Comparison of ENCODE assay signal across 17 cellular contexts in the genomic region with DNA sequence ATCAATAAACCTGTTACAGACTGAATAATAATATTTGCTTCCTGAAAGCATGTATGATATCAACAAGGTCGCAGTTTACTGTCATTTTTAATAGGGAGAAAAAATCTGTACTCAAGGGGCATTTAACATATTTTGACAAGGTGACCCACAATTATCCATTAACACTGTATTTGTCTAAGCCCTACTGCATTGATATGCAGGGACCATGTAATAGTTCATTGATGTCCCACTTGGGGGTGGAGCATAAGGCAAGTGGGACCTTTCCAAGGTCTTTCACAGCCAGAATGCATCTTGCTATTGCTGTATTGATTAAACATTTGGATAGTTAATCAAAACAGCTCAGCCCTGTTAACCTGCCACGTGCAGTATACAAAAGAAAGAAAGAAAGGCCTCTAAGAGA.
DNase-seq lines count a peak whose midpoint lies in the region; ATAC-seq and TF ChIP-seq lines count a peak whose summit lies in the region.
"Had no signal": no experiment of that assay in that cellular context is flagged by ENCODE, and none has a peak within 500 bp of the region (broad histone marks: within the 10 kb centered on the region; RNA-seq: fewer than 3 reads in every experiment).

No MANE protein-coding gene starts in this region.

- WGBS in heart right ventricle, 2 donors, result 63 to 64% methylated on average over 2 of the region's 2 CpGs

- no peak for ATAC-seq in heart right ventricle

- no peaks in the 10 kb centered on the region for H3K27me3 Mint-ChIP-seq in brain
- H3K27me3 Mint-ChIP-seq in activated CD4-positive, alpha-beta T cell treated with anti-CD3 and anti-CD28 coated beads, Interleukin-2, amount 10 ng/mL, durations not matched to agents 24 days and 14 days, result no peaks in the 10 kb centered on the region
- H3K27me3 Mint-ChIP-seq: CD4-positive, CD25-positive, alpha-beta regulatory T cell; stimulated activated naive CD8-positive, alpha-beta T cell treated with anti-CD3 and anti-CD28 coated beads, Interleukin-15, Interleukin-2, amounts not matched to agents 100 ng/mL and 50 ng/mL, for 24 hours had no signal

- peaks cover 19% of the 10 kb centered on the region for H3K4me1 Mint-ChIP-seq in brain
- H3K4me1 Mint-ChIP-seq in activated CD4-positive, alpha-beta T cell treated with anti-CD3 and anti-CD28 coated beads, Interleukin-2, amount 10 ng/mL, durations not matched to agents 24 days and 14 days, result no peaks in the 10 kb centered on the region
- H3K4me1 Mint-ChIP-seq: CD4-positive, CD25-positive, alpha-beta regulatory T cell; naive B cell had no signal

- intact Hi-C loops in heart right ventricle (cut with DNase I) (no loop called here), cardiac septum (cut with DNase I) (loop anchor here (10.0 kb wide), 1 partner anchor 164 kb away; no protein-coding TSS in a partner anchor)
- intact Hi-C loops in activated CD4-positive, alpha-beta T cell treated with anti-CD3 and anti-CD28 coated beads, Interleukin-2, amount 10 ng/mL, durations not matched to agents 24 days and 14 days (cut with micrococcal nuclease), result no loop called here

- peak overlapping the region; percentile 74 to 96 (median 77) for H3K27ac Mint-ChIP-seq in brain
- no peak overlapping the region for H3K27ac Mint-ChIP-seq in activated CD4-positive, alpha-beta T cell treated with anti-CD3 and anti-CD28 coated beads, Interleukin-2, amount 10 ng/mL, durations not matched to agents 24 days and 14 days
- H3K27ac Mint-ChIP-seq: CD4-positive, CD25-positive, alpha-beta regulatory T cell; naive B cell; stimulated activated naive CD8-positive, alpha-beta T cell treated with anti-CD3 and anti-CD28 coated beads, Interleukin-15, Interleukin-2, amounts not matched to agents 100 ng/mL and 50 ng/mL, for 24 hours had no signal

- H3K4me1 ChIP-seq in heart right ventricle, result peaks cover 0 to 14% (median 10%) of the 10 kb centered on the region in 9 donors
- H3K4me1 ChIP-seq: colonic mucosa, HAP-1 had no signal

- H3K36me3 Mint-ChIP-seq in brain, result no peaks in the 10 kb centered on the region
- H3K36me3 Mint-ChIP-seq in activated CD4-positive, alpha-beta T cell treated with anti-CD3 and anti-CD28 coated beads, Interleukin-2, amount 10 ng/mL, durations not matched to agents 24 days and 14 days (ENCODE audit: low read depth), result no peaks in the 10 kb centered on the region
- H3K36me3 Mint-ChIP-seq: CD4-positive, CD25-positive, alpha-beta regulatory T cell; naive B cell had no signal

- no peaks in the 10 kb centered on the region for H3K9me3 ChIP-seq in heart right ventricle
- H3K9me3 ChIP-seq: colonic mucosa, gastroesophageal sphincter, HAP-1 had no signal

- no peak overlapping the region for H3K4me3 ChIP-seq in heart right ventricle
- H3K4me3 ChIP-seq: colonic mucosa, gastroesophageal sphincter, HAP-1 had no signal

- peak overlapping the region in 6 of 10 donors; percentile 0 to 48 (median 36) for H3K27ac ChIP-seq in heart right ventricle
- H3K27ac ChIP-seq: colonic mucosa had no signal

- TF ChIP-seq CTCF in heart right ventricle (IDR thresholded peaks at IDR 0.05) (no peak), brain (conservative IDR thresholded peaks at IDR 0.05) (no peak)

- peak overlapping the region in 1 of 5 experiments; percentile 76 for H3K4me3 Mint-ChIP-seq in brain
- H3K4me3 Mint-ChIP-seq in activated CD4-positive, alpha-beta T cell treated with anti-CD3 and anti-CD28 coated beads, Interleukin-2, amount 10 ng/mL, durations not matched to agents 24 days and 14 days, result no peak overlapping the region
- H3K4me3 Mint-ChIP-seq: CD4-positive, CD25-positive, alpha-beta regulatory T cell; naive B cell; stimulated activated naive CD8-positive, alpha-beta T cell treated with anti-CD3 and anti-CD28 coated beads, Interleukin-15, Interleukin-2, amounts not matched to agents 100 ng/mL and 50 ng/mL, for 24 hours had no signal

- no peaks in the 10 kb centered on the region for H3K36me3 ChIP-seq in heart right ventricle
- H3K36me3 ChIP-seq: colonic mucosa, gastroesophageal sphincter, HAP-1 had no signal

- no peak for DNase-seq in heart right ventricle
- no peak for DNase-seq in cardiac septum (ENCODE audit: low spot score)
- peak; percentile 23 for DNase-seq in mucosa of gallbladder (ENCODE audit: low spot score)
- no peak for DNase-seq in foreskin melanocyte
- DNase-seq in NCI-H1048 (lab: John Stamatoyannopoulos, UW), result no peak
- no peak for DNase-seq in activated CD4-positive, alpha-beta T cell treated with anti-CD3 and anti-CD28 coated beads, Interleukin-2, amount 10 ng/mL, durations not matched to agents 24 days and 14 days
- DNase-seq in amniotic stem cell (lab: John Stamatoyannopoulos, UW), result no peak
- DNase-seq: activated effector memory CD4-positive, alpha-beta T cell treated with anti-CD3 and anti-CD28 coated beads, Interleukin-2, amount 50 U/mL, for 16 hours; CD4-positive, CD25-positive, alpha-beta regulatory T cell; DMS79; naive B cell; NCI-H1105 treated with DMSO at 0.1 percent for 48 hours had no signal

- peaks cover 0 to 4% (median 2%) of the 10 kb centered on the region in 5 experiments for H3K9me3 Mint-ChIP-seq in brain
- H3K9me3 Mint-ChIP-seq in activated CD4-positive, alpha-beta T cell treated with anti-CD3 and anti-CD28 coated beads, Interleukin-2, amount 10 ng/mL, durations not matched to agents 24 days and 14 days, result peaks cover 5% of the 10 kb centered on the region
- H3K9me3 Mint-ChIP-seq: stimulated activated naive CD8-positive, alpha-beta T cell treated with anti-CD3 and anti-CD28 coated beads, Interleukin-15, Interleukin-2, amounts not matched to agents 100 ng/mL and 50 ng/mL, for 24 hours had no signal

- no peaks in the 10 kb centered on the region for H3K27me3 ChIP-seq in heart right ventricle
- H3K27me3 ChIP-seq: colonic mucosa, gastroesophageal sphincter had no signal
